In genomic region chr12:92463171-92463570, GRCh38 we compare ENCODE assay signal across 1 cellular context.
TF ChIP-seq lines count a peak whose summit lies in the region.

No MANE protein-coding gene starts in this region.

TF ChIP-seq in GM12878, 131 proteins besides CTCF, POLR2A, EP300 and RAD21 (continued from another document):
- no peak for TF ChIP-seq ZBTB33 (IDR thresholded peaks at IDR 0.05)
- TF ChIP-seq ZNF622 (IDR thresholded peaks at IDR 0.05), result no peak
- TF ChIP-seq, protein P1, sequence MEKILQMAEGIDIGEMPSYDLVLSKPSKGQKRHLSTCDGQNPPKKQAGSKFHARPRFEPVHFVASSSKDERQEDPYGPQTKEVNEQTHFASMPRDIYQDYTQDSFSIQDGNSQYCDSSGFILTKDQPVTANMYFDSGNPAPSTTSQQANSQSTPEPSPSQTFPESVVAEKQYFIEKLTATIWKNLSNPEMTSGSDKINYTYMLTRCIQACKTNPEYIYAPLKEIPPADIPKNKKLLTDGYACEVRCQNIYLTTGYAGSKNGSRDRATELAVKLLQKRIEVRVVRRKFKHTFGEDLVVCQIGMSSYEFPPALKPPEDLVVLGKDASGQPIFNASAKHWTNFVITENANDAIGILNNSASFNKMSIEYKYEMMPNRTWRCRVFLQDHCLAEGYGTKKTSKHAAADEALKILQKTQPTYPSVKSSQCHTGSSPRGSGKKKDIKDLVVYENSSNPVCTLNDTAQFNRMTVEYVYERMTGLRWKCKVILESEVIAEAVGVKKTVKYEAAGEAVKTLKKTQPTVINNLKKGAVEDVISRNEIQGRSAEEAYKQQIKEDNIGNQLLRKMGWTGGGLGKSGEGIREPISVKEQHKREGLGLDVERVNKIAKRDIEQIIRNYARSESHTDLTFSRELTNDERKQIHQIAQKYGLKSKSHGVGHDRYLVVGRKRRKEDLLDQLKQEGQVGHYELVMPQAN (conservative IDR thresholded peaks at IDR 0.05), result no peak
- no peak for TF ChIP-seq CBX5 (IDR thresholded peaks at IDR 0.05; ENCODE audit: low read depth)
- peak; percentile 48; the same call in 1 of the 2 replicates for TF ChIP-seq NR2F1 (conservative IDR thresholded peaks at IDR 0.05)
- TF ChIP-seq ATF3 (IDR thresholded peaks at IDR 0.05; ENCODE audit: borderline replicate concordance, extremely low read depth, low read depth, low read length), result no peak
- TF ChIP-seq, protein P2, sequence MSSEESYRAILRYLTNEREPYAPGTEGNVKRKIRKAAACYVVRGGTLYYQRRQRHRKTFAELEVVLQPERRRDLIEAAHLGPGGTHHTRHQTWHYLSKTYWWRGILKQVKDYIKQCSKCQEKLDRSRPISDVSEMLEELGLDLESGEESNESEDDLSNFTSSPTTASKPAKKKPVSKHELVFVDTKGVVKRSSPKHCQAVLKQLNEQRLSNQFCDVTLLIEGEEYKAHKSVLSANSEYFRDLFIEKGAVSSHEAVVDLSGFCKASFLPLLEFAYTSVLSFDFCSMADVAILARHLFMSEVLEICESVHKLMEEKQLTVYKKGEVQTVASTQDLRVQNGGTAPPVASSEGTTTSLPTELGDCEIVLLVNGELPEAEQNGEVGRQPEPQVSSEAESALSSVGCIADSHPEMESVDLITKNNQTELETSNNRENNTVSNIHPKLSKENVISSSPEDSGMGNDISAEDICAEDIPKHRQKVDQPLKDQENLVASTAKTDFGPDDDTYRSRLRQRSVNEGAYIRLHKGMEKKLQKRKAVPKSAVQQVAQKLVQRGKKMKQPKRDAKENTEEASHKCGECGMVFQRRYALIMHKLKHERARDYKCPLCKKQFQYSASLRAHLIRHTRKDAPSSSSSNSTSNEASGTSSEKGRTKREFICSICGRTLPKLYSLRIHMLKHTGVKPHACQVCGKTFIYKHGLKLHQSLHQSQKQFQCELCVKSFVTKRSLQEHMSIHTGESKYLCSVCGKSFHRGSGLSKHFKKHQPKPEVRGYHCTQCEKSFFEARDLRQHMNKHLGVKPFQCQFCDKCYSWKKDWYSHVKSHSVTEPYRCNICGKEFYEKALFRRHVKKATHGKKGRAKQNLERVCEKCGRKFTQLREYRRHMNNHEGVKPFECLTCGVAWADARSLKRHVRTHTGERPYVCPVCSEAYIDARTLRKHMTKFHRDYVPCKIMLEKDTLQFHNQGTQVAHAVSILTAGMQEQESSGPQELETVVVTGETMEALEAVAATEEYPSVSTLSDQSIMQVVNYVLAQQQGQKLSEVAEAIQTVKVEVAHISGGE (CRISPR knock-in tag; IDR thresholded peaks at IDR 0.05), result no peak
- TF ChIP-seq MEF2B (IDR thresholded peaks at IDR 0.05; ENCODE audit: partially characterized antibody, poor library complexity, severe bottlenecking), result peak; percentile 78
- no peak for TF ChIP-seq ZZZ3 (IDR thresholded peaks at IDR 0.05; ENCODE audit: control insufficient read depth, insufficient read length, low read depth)
